In genomic region chr12:94297325-94297724, GRCh38 we compare ENCODE assay signal across 24 cellular contexts.
"Had no signal": no experiment of that assay in that cellular context is flagged by ENCODE, and none has a peak within 500 bp of the region (broad histone marks: within the 10 kb centered on the region; RNA-seq: fewer than 3 reads in every experiment).

No MANE protein-coding gene starts in this region.

- H3K4me1 Mint-ChIP-seq: activated CD4-positive, alpha-beta T cell treated with anti-CD3 and anti-CD28 coated beads for 36 hours; nephron; WTC11 had no signal

- H3K4me3 Mint-ChIP-seq: activated CD4-positive, alpha-beta T cell treated with anti-CD3 and anti-CD28 coated beads for 36 hours; activated naive CD4-positive, alpha-beta T cell treated with anti-CD3 and anti-CD28 coated beads for 36 hours; activated naive CD8-positive, alpha-beta T cell treated with anti-CD3 and anti-CD28 coated beads, Interleukin-2, amount 50 U/mL, for 24 hours; activated T-cell treated with anti-CD3 and anti-CD28 coated beads, Interleukin-2, amount 50 U/mL, for 72 hours; nephron; stimulated activated effector memory CD8-positive, alpha-beta T cell treated with anti-CD3 and anti-CD28 coated beads, Interleukin-12 subunit alpha, Interleukin-12 subunit beta, amount 100 ng/mL, for 72 hours; WTC11 had no signal

- H3K9me3 ChIP-seq: body of pancreas, vagina had no signal

- H3K27ac ChIP-seq: body of pancreas, cardiac muscle cell, parathyroid adenoma, vagina had no signal

- H3K27me3 Mint-ChIP-seq: activated CD4-positive, alpha-beta T cell treated with anti-CD3 and anti-CD28 coated beads for 36 hours; activated naive CD8-positive, alpha-beta T cell treated with anti-CD3 and anti-CD28 coated beads, Interleukin-2, amount 50 U/mL, for 24 hours had no signal

- H3K4me3 ChIP-seq: body of pancreas, cardiac muscle cell, vagina had no signal

- H3K36me3 ChIP-seq: cardiac muscle cell had no signal

- H2AFZ ChIP-seq: parathyroid adenoma had no signal

- H3K9ac ChIP-seq: parathyroid adenoma had no signal

- H3K27ac Mint-ChIP-seq: activated naive CD4-positive, alpha-beta T cell treated with anti-CD3 and anti-CD28 coated beads for 36 hours; activated naive CD8-positive, alpha-beta T cell treated with anti-CD3 and anti-CD28 coated beads, Interleukin-2, amount 50 U/mL, for 24 hours; activated T-cell treated with anti-CD3 and anti-CD28 coated beads, Interleukin-2, amount 50 U/mL, for 72 hours; nephron; stimulated activated effector memory CD8-positive, alpha-beta T cell treated with anti-CD3 and anti-CD28 coated beads, Interleukin-12 subunit alpha, Interleukin-12 subunit beta, amount 100 ng/mL, for 72 hours; WTC11 had no signal

- H3K27me3 ChIP-seq: body of pancreas, cardiac muscle cell, vagina had no signal

- H3K9me3 Mint-ChIP-seq: activated naive CD4-positive, alpha-beta T cell treated with anti-CD3 and anti-CD28 coated beads for 36 hours; activated naive CD8-positive, alpha-beta T cell treated with anti-CD3 and anti-CD28 coated beads, Interleukin-2, amount 50 U/mL, for 24 hours; nephron; stimulated activated effector memory CD8-positive, alpha-beta T cell treated with anti-CD3 and anti-CD28 coated beads, Interleukin-12 subunit alpha, Interleukin-12 subunit beta, amount 100 ng/mL, for 72 hours; WTC11 had no signal

- ATAC-seq: activated CD4-positive, alpha-beta T cell treated with anti-CD3 and anti-CD28 coated beads for 36 hours; activated naive CD8-positive, alpha-beta T cell treated with anti-CD3 and anti-CD28 coated beads, Interleukin-2, amount 50 U/mL, for 24 hours; activated T-cell treated with anti-CD3 and anti-CD28 coated beads, Interleukin-2, amount 50 U/mL, for 72 hours; body of pancreas; left ventricle myocardium superior; right cardiac atrium; stimulated activated effector memory CD8-positive, alpha-beta T cell treated with anti-CD3 and anti-CD28 coated beads, Interleukin-12 subunit alpha, Interleukin-12 subunit beta, amount 100 ng/mL, for 72 hours; WTC11 had no signal

- H3K4me1 ChIP-seq: body of pancreas, parathyroid adenoma, vagina had no signal

- DNase-seq: activated CD4-positive, alpha-beta T cell treated with anti-CD3 and anti-CD28 coated beads for 36 hours; activated CD4-positive, alpha-beta T cell treated with anti-CD3 and anti-CD28 coated beads, Interleukin-2, amount 50 U/mL, for 4 hours; activated effector memory CD4-positive, alpha-beta T cell treated with Interleukin-2 at 50 U/mL for 16 hours; activated naive CD4-positive, alpha-beta T cell treated with anti-CD3 and anti-CD28 coated beads for 36 hours; activated naive CD8-positive, alpha-beta T cell treated with anti-CD3 and anti-CD28 coated beads, Interleukin-2, amount 50 U/mL, for 24 hours; activated T-cell treated with anti-CD3 and anti-CD28 coated beads, Interleukin-2, amount 50 U/mL, for 72 hours; body of pancreas; dermis blood vessel endothelial cell; effector CD8-positive, alpha-beta T cell; erythroblast; foreskin fibroblast; left ventricle myocardium superior; mammary epithelial cell; midbrain; right cardiac atrium; stimulated activated CD4-positive, alpha-beta T cell treated with anti-CD3 and anti-CD28 coated beads, Interleukin-1b, Interleukin-23, amount 100 ng/mL, for 48 hours; T1000; trophoblast cell had no signal

- H3K79me2 ChIP-seq: parathyroid adenoma had no signal
